2 cellular contexts compared by ENCODE assay signal in the genomic region with DNA sequence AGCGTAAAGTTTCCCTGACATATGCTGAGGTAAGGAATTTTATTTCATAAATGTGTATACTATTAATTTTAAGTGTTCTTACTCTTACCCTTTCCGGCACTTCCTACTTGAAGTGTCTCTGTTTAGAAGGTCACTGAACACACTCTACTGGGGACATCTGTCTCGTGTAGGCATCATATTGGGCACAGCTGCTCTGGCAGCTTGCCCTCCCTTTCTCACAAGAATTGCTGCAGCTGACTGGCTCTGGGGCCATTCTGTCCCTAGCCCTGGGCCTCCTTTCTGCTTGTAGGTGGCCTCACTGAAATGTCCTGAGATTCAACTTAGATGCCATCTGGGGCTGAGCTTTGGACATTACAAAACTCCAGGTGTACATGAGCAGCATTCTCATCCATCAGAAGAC.
TF ChIP-seq lines count a peak whose summit lies in the region.

No MANE protein-coding gene starts in this region.

TF ChIP-seq in SK-N-SH, 30 proteins besides CTCF, POLR2A, EP300 and RAD21 (continued from another document):
- TF ChIP-seq TEAD4 (IDR thresholded peaks at IDR 0.05; ENCODE audit: borderline replicate concordance, insufficient read depth) (no peak), TAF1 (IDR thresholded peaks at IDR 0.05; ENCODE audit: borderline replicate concordance, low read depth, low read length) (no peak), GABPA (IDR thresholded peaks at IDR 0.05; ENCODE audit: low read depth) (no peak), JUND (IDR thresholded peaks at IDR 0.05) (no peak), NRF1 (IDR thresholded peaks at IDR 0.05; ENCODE audit: low read depth, low read length) (no peak)
- TF ChIP-seq, protein P1, sequence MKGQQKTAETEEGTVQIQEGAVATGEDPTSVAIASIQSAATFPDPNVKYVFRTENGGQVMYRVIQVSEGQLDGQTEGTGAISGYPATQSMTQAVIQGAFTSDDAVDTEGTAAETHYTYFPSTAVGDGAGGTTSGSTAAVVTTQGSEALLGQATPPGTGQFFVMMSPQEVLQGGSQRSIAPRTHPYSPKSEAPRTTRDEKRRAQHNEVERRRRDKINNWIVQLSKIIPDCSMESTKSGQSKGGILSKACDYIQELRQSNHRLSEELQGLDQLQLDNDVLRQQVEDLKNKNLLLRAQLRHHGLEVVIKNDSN (IDR thresholded peaks at IDR 0.05; ENCODE audit: borderline replicate concordance, low read depth): no peak

TF ChIP-seq in SK-N-SH treated with all-trans-retinoic acid at 6 μM for 48 hours, 23 proteins besides CTCF, POLR2A, EP300 and RAD21:
- TF ChIP-seq GLIS3 (CRISPR knock-in tag; IDR thresholded peaks at IDR 0.05) (no peak), ZFP30 (CRISPR knock-in tag; IDR thresholded peaks at IDR 0.05) (no peak), ZNF565 (CRISPR knock-in tag; conservative IDR thresholded peaks at IDR 0.05; ENCODE audit: low read depth) (no peak), OSR1 (CRISPR knock-in tag; IDR thresholded peaks at IDR 0.05) (no peak), ISL1 (CRISPR knock-in tag; IDR thresholded peaks at IDR 0.05) (no peak), ZFP3 (CRISPR knock-in tag; IDR thresholded peaks at IDR 0.05) (no peak), ESRRG (CRISPR knock-in tag; IDR thresholded peaks at IDR 0.05) (no peak), ZC3H10 (CRISPR knock-in tag; IDR thresholded peaks at IDR 0.05) (no peak), ARNTL (CRISPR knock-in tag; IDR thresholded peaks at IDR 0.05; ENCODE audit: borderline replicate concordance, low read depth) (no peak), ZNF70 (CRISPR knock-in tag; IDR thresholded peaks at IDR 0.05) (no peak), CSDC2 (CRISPR knock-in tag; IDR thresholded peaks at IDR 0.05) (no peak), RARB (CRISPR knock-in tag; IDR thresholded peaks at IDR 0.05) (no peak), ZNF8 (CRISPR knock-in tag; IDR thresholded peaks at IDR 0.05) (no peak)
- TF ChIP-seq, protein P2, sequence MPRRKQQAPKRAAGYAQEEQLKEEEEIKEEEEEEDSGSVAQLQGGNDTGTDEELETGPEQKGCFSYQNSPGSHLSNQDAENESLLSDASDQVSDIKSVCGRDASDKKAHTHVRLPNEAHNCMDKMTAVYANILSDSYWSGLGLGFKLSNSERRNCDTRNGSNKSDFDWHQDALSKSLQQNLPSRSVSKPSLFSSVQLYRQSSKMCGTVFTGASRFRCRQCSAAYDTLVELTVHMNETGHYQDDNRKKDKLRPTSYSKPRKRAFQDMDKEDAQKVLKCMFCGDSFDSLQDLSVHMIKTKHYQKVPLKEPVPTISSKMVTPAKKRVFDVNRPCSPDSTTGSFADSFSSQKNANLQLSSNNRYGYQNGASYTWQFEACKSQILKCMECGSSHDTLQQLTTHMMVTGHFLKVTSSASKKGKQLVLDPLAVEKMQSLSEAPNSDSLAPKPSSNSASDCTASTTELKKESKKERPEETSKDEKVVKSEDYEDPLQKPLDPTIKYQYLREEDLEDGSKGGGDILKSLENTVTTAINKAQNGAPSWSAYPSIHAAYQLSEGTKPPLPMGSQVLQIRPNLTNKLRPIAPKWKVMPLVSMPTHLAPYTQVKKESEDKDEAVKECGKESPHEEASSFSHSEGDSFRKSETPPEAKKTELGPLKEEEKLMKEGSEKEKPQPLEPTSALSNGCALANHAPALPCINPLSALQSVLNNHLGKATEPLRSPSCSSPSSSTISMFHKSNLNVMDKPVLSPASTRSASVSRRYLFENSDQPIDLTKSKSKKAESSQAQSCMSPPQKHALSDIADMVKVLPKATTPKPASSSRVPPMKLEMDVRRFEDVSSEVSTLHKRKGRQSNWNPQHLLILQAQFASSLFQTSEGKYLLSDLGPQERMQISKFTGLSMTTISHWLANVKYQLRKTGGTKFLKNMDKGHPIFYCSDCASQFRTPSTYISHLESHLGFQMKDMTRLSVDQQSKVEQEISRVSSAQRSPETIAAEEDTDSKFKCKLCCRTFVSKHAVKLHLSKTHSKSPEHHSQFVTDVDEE (CRISPR knock-in tag; IDR thresholded peaks at IDR 0.05): no peak
- TF ChIP-seq, protein P3, sequence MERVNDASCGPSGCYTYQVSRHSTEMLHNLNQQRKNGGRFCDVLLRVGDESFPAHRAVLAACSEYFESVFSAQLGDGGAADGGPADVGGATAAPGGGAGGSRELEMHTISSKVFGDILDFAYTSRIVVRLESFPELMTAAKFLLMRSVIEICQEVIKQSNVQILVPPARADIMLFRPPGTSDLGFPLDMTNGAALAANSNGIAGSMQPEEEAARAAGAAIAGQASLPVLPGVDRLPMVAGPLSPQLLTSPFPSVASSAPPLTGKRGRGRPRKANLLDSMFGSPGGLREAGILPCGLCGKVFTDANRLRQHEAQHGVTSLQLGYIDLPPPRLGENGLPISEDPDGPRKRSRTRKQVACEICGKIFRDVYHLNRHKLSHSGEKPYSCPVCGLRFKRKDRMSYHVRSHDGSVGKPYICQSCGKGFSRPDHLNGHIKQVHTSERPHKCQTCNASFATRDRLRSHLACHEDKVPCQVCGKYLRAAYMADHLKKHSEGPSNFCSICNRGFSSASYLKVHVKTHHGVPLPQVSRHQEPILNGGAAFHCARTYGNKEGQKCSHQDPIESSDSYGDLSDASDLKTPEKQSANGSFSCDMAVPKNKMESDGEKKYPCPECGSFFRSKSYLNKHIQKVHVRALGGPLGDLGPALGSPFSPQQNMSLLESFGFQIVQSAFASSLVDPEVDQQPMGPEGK (CRISPR knock-in tag; IDR thresholded peaks at IDR 0.05; ENCODE audit: borderline replicate concordance): no peak
